ENCODE assay signal across 37 cellular contexts in the genomic region with DNA sequence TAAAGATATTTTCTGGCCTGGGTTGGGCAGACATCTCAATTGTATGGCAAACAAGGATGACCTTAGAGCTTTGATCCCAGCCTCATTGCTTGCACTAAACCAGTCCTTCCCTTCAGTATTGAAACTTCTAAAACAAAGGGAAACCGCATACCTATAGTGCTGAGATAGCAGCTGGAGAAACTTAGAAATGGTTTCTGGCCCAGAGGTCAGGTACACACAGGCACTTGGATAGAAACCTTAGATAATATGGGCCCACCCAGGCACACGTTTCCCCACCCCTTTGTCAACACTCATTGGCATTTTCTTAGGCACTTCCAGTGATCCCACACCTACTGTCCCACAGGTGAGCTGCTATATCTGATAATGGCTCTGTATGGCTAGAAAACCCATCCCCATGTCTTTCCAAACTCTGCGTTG. TPM values are rescaled to one million over a fixed set of nuclear protein-coding genes. Genes with fewer than 3 reads are reported as not detected.
"Had no signal": no experiment of that assay in that cellular context is flagged by ENCODE, and none has a peak within 500 bp of the region (broad histone marks: within the 10 kb centered on the region; RNA-seq: fewer than 3 reads in every experiment).

No MANE protein-coding gene starts in this region.

- H3K9me3 ChIP-seq: adrenal gland, body of pancreas, colonic mucosa, esophagus muscularis mucosa, gastrocnemius medialis had no signal

- H3K27me3 Mint-ChIP-seq: activated CD4-positive, alpha-beta T cell treated with anti-CD3 and anti-CD28 coated beads, Interleukin-2, amount 10 ng/mL, durations not matched to agents 24 days and 14 days; activated CD8-positive, alpha-beta memory T cell treated with anti-CD3 and anti-CD28 coated beads, Interleukin-2, amount 10 ng/mL, durations not matched to agents 7 days and 5 days had no signal

- H3K9me3 Mint-ChIP-seq: activated CD4-positive, alpha-beta memory T cell treated with anti-CD3 and anti-CD28 coated beads for 36 hours; activated CD4-positive, alpha-beta T cell treated with anti-CD3 and anti-CD28 coated beads, Interleukin-2, amount 10 ng/mL, durations not matched to agents 24 days and 14 days; activated naive CD4-positive, alpha-beta T cell treated with anti-CD3 and anti-CD28 coated beads for 36 hours; activated naive CD4-positive, alpha-beta T cell treated with anti-CD3 and anti-CD28 coated beads, Interleukin-2, amount 50 U/mL, for 24 hours; activated T-helper 1 cell treated with anti-CD3 and anti-CD28 coated beads, Interleukin-12 subunit alpha, Interleukin-12 subunit beta, Interleukin-2, Interleukin-4 antibody, amounts not matched to agents 30 ng/mL and 10 ng/mL and 1 ng/mL, durations not matched to agents 14 hours and 24 hours and 36 hours; activated T-helper 2 cell treated with anti-CD3 and anti-CD28 coated beads, Interferon-gamma antibody, Interleukin-2, Interleukin-4, amounts not matched to agents 10 μg/mL and 5 μg/mL and 100 μg/mL, durations not matched to agents 14 hours and 24 hours and 36 hours; T-helper 2 cell treated with Interferon-gamma antibody and Interleukin-4, amounts not matched to agents 5 μg/mL and 100 μg/mL, for 36 hours had no signal

- H3K4me3 ChIP-seq: adrenal gland, body of pancreas, colonic mucosa, esophagus muscularis mucosa, gastrocnemius medialis had no signal

- ATAC-seq: activated CD4-positive, alpha-beta T cell treated with anti-CD3 and anti-CD28 coated beads for 36 hours; activated CD8-positive, alpha-beta memory T cell treated with anti-CD3 and anti-CD28 coated beads, Interleukin-2, amount 10 ng/mL, durations not matched to agents 7 days and 5 days; activated CD8-positive, alpha-beta T cell treated with anti-CD3 and anti-CD28 coated beads, Interleukin-2, amount 10 ng/mL, durations not matched to agents 7 days and 5 days; activated naive CD8-positive, alpha-beta T cell treated with anti-CD3 and anti-CD28 coated beads, Interleukin-2, amount 50 U/mL, for 24 hours; body of pancreas; foreskin keratinocyte; gastrocnemius medialis; T-helper 17 cell had no signal

- H3K36me3 ChIP-seq: adrenal gland, colonic mucosa, esophagus muscularis mucosa, gastrocnemius medialis had no signal

- H3K27me3 ChIP-seq: adrenal gland, body of pancreas, colonic mucosa, esophagus muscularis mucosa, foreskin keratinocyte, gastrocnemius medialis had no signal

- H3K4me1 Mint-ChIP-seq: activated CD4-positive, alpha-beta T cell treated with anti-CD3 and anti-CD28 coated beads for 36 hours; activated CD4-positive, alpha-beta T cell treated with anti-CD3 and anti-CD28 coated beads, Interleukin-2, amount 10 ng/mL, durations not matched to agents 24 days and 14 days; activated CD8-positive, alpha-beta memory T cell treated with anti-CD3 and anti-CD28 coated beads, Interleukin-2, amount 10 ng/mL, durations not matched to agents 7 days and 5 days; activated naive CD4-positive, alpha-beta T cell treated with anti-CD3 and anti-CD28 coated beads, Interleukin-2, amount 50 U/mL, for 24 hours; activated naive CD8-positive, alpha-beta T cell treated with anti-CD3 and anti-CD28 coated beads for 36 hours; activated naive CD8-positive, alpha-beta T cell treated with anti-CD3 and anti-CD28 coated beads, Interleukin-2, amount 50 U/mL, for 24 hours; T-helper 17 cell had no signal

- H3K36me3 Mint-ChIP-seq: activated CD4-positive, alpha-beta memory T cell treated with anti-CD3 and anti-CD28 coated beads for 36 hours; activated CD8-positive, alpha-beta memory T cell treated with anti-CD3 and anti-CD28 coated beads, Interleukin-2, amount 10 ng/mL, durations not matched to agents 7 days and 5 days; activated naive CD4-positive, alpha-beta T cell treated with anti-CD3 and anti-CD28 coated beads, Interleukin-2, amount 50 U/mL, for 24 hours; activated naive CD8-positive, alpha-beta T cell treated with anti-CD3 and anti-CD28 coated beads for 36 hours had no signal

- H3K27ac Mint-ChIP-seq: activated CD4-positive, alpha-beta memory T cell treated with anti-CD3 and anti-CD28 coated beads for 36 hours; activated CD4-positive, alpha-beta T cell treated with anti-CD3 and anti-CD28 coated beads for 36 hours; activated CD4-positive, alpha-beta T cell treated with anti-CD3 and anti-CD28 coated beads, Interleukin-2, amount 10 ng/mL, durations not matched to agents 24 days and 14 days; activated CD8-positive, alpha-beta memory T cell treated with anti-CD3 and anti-CD28 coated beads, Interleukin-2, amount 10 ng/mL, durations not matched to agents 7 days and 5 days; activated CD8-positive, alpha-beta T cell treated with anti-CD3 and anti-CD28 coated beads, Interleukin-2, amount 10 ng/mL, durations not matched to agents 7 days and 5 days; activated naive CD4-positive, alpha-beta T cell treated with anti-CD3 and anti-CD28 coated beads for 36 hours; activated naive CD4-positive, alpha-beta T cell treated with anti-CD3 and anti-CD28 coated beads, Interleukin-2, amount 50 U/mL, for 24 hours; activated naive CD8-positive, alpha-beta T cell treated with anti-CD3 and anti-CD28 coated beads for 36 hours; activated naive CD8-positive, alpha-beta T cell treated with anti-CD3 and anti-CD28 coated beads, Interleukin-2, amount 50 U/mL, for 24 hours; activated T-helper 1 cell treated with anti-CD3 and anti-CD28 coated beads, Interleukin-12 subunit alpha, Interleukin-12 subunit beta, Interleukin-2, Interleukin-4 antibody, amounts not matched to agents 30 ng/mL and 10 ng/mL and 1 ng/mL, durations not matched to agents 14 hours and 24 hours and 36 hours; activated T-helper 2 cell treated with anti-CD3 and anti-CD28 coated beads, Interferon-gamma antibody, Interleukin-2, Interleukin-4, amounts not matched to agents 10 μg/mL and 5 μg/mL and 100 μg/mL, durations not matched to agents 14 hours and 24 hours and 36 hours; endodermal cell; T-helper 17 cell; T-helper 2 cell treated with Interferon-gamma antibody and Interleukin-4, amounts not matched to agents 5 μg/mL and 100 μg/mL, for 36 hours had no signal

- DNase-seq: activated CD4-positive, alpha-beta memory T cell treated with anti-CD3 and anti-CD28 coated beads for 36 hours; activated CD4-positive, alpha-beta T cell treated with anti-CD3 and anti-CD28 coated beads for 36 hours; activated CD4-positive, alpha-beta T cell treated with anti-CD3 and anti-CD28 coated beads, Interleukin-2, amount 10 ng/mL, durations not matched to agents 24 days and 14 days; activated CD4-positive, CD25-positive, alpha-beta regulatory T cell; activated CD4-positive, CD25-positive, alpha-beta regulatory T cell treated with anti-CD3 and anti-CD28 coated beads, Interleukin-2, amount 50 U/mL, for 72 hours; activated CD8-positive, alpha-beta memory T cell treated with anti-CD3 and anti-CD28 coated beads, Interleukin-2, amount 10 ng/mL, durations not matched to agents 7 days and 5 days; activated CD8-positive, alpha-beta memory T cell treated with anti-CD3 and anti-CD28 coated beads, Interleukin-2, amount 50 U/mL, for 4 hours; activated CD8-positive, alpha-beta T cell treated with anti-CD3 and anti-CD28 coated beads, Interleukin-2, amount 10 ng/mL, durations not matched to agents 7 days and 5 days; activated effector memory CD4-positive, alpha-beta T cell treated with anti-CD3 and anti-CD28 coated beads, Interleukin-2, amount 50 U/mL, for 16 hours; activated naive CD4-positive, alpha-beta T cell treated with anti-CD3 and anti-CD28 coated beads for 36 hours; activated naive CD8-positive, alpha-beta T cell treated with anti-CD3 and anti-CD28 coated beads for 36 hours; activated naive CD8-positive, alpha-beta T cell treated with anti-CD3 and anti-CD28 coated beads, Interleukin-2, amount 50 U/mL, for 24 hours; activated T-cell treated with anti-CD3 and anti-CD28 coated beads, Interleukin-2, amount 50 U/mL, for 1 hour; activated T-cell treated with anti-CD3 and anti-CD28 coated beads, Interleukin-2, amount 50 U/mL, for 48 hours; adrenal gland; amygdala; aorta; body of pancreas; caudate nucleus; colonic mucosa; effector memory CD4-positive, alpha-beta T cell; endodermal cell; erythroblast; foreskin keratinocyte; gastrocnemius medialis; glutamatergic neuron; T-helper 1 cell; T-helper 17 cell; T1000 had no signal

- H3K4me3 Mint-ChIP-seq: activated CD4-positive, alpha-beta memory T cell treated with anti-CD3 and anti-CD28 coated beads for 36 hours; activated CD4-positive, alpha-beta T cell treated with anti-CD3 and anti-CD28 coated beads for 36 hours; activated CD4-positive, alpha-beta T cell treated with anti-CD3 and anti-CD28 coated beads, Interleukin-2, amount 10 ng/mL, durations not matched to agents 24 days and 14 days; activated CD8-positive, alpha-beta memory T cell treated with anti-CD3 and anti-CD28 coated beads, Interleukin-2, amount 10 ng/mL, durations not matched to agents 7 days and 5 days; activated CD8-positive, alpha-beta T cell treated with anti-CD3 and anti-CD28 coated beads, Interleukin-2, amount 10 ng/mL, durations not matched to agents 7 days and 5 days; activated naive CD4-positive, alpha-beta T cell treated with anti-CD3 and anti-CD28 coated beads for 36 hours; activated naive CD4-positive, alpha-beta T cell treated with anti-CD3 and anti-CD28 coated beads, Interleukin-2, amount 50 U/mL, for 24 hours; activated naive CD8-positive, alpha-beta T cell treated with anti-CD3 and anti-CD28 coated beads for 36 hours; activated naive CD8-positive, alpha-beta T cell treated with anti-CD3 and anti-CD28 coated beads, Interleukin-2, amount 50 U/mL, for 24 hours; activated T-helper 1 cell treated with anti-CD3 and anti-CD28 coated beads, Interleukin-12 subunit alpha, Interleukin-12 subunit beta, Interleukin-2, Interleukin-4 antibody, amounts not matched to agents 30 ng/mL and 10 ng/mL and 1 ng/mL, durations not matched to agents 14 hours and 24 hours and 36 hours; endodermal cell; T-helper 17 cell; T-helper 2 cell treated with Interferon-gamma antibody and Interleukin-4, amounts not matched to agents 5 μg/mL and 100 μg/mL, for 36 hours had no signal

- H3K27ac ChIP-seq: adrenal gland, body of pancreas, colonic mucosa, esophagus muscularis mucosa, foreskin keratinocyte, gastrocnemius medialis had no signal

- H3K4me1 ChIP-seq: adrenal gland, body of pancreas, colonic mucosa, esophagus muscularis mucosa, foreskin keratinocyte, gastrocnemius medialis had no signal

RNA-seq across cellular contexts. Expression of gene NRSN1, which starts 22.1 kb away (rescaled TPM):
- total RNA-seq: activated CD4-positive, alpha-beta memory T cell treated with anti-CD3 and anti-CD28 coated beads for 36 hours; activated CD4-positive, alpha-beta T cell treated with anti-CD3 and anti-CD28 coated beads for 36 hours; activated CD4-positive, alpha-beta T cell treated with anti-CD3 and anti-CD28 coated beads, Interleukin-2, amount 10 ng/mL, durations not matched to agents 24 days and 14 days; activated CD8-positive, alpha-beta memory T cell treated with anti-CD3 and anti-CD28 coated beads for 36 hours; activated CD8-positive, alpha-beta memory T cell treated with anti-CD3 and anti-CD28 coated beads, Interleukin-2, amount 10 ng/mL, durations not matched to agents 7 days and 5 days; activated CD8-positive, alpha-beta T cell treated with anti-CD3 and anti-CD28 coated beads, Interleukin-2, amount 10 ng/mL, durations not matched to agents 7 days and 5 days; activated naive CD4-positive, alpha-beta T cell treated with anti-CD3 and anti-CD28 coated beads for 36 hours; activated naive CD8-positive, alpha-beta T cell treated with anti-CD3 and anti-CD28 coated beads for 36 hours; activated T-helper 1 cell treated with anti-CD3 and anti-CD28 coated beads, Interleukin-12 subunit alpha, Interleukin-12 subunit beta, Interleukin-2, Interleukin-4 antibody, amounts not matched to agents 30 ng/mL and 10 ng/mL and 1 ng/mL, durations not matched to agents 14 hours and 24 hours and 36 hours; activated T-helper 2 cell treated with anti-CD3 and anti-CD28 coated beads, Interferon-gamma antibody, Interleukin-2, Interleukin-4, amounts not matched to agents 10 μg/mL and 5 μg/mL and 100 μg/mL, durations not matched to agents 14 hours and 24 hours and 36 hours; aorta; body of pancreas; chondrocyte; dermis microvascular lymphatic vessel endothelial cell; endodermal cell; foreskin keratinocyte; gastrocnemius medialis; T-helper 17 cell had no signal
- polyA plus RNA-seq: aorta, foreskin keratinocyte had no signal
